In the genomic region with DNA sequence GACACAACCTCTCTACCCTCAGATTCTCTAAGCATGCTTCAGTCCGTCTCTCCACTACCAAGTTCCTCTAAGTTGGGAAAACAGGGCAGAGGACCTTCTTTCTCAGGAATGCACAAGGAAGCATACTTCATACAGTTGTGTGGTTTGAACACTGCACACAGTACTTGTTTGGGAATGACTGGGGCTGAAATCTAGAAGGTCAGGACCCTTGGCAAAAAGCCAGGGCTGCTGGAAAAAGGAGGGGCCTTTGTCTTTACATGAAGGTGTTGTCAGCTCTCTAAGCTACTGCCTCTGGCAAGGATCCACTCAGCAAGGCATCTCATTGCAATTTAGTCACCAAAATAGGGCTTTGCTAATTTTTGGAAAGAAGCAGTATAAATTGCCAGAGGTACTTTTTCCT, we compare ENCODE assay signal across 21 cellular contexts. TPM values are rescaled to one million over a fixed set of nuclear protein-coding genes. Genes with fewer than 3 reads are reported as not detected.
DNase-seq lines count a peak whose midpoint lies in the region; TF ChIP-seq lines count a peak whose summit lies in the region.
"Had no signal": no experiment of that assay in that cellular context is flagged by ENCODE, and none has a peak within 500 bp of the region (broad histone marks: within the 10 kb centered on the region; RNA-seq: fewer than 3 reads in every experiment).

No MANE protein-coding gene starts in this region.

- H3K27me3 ChIP-seq in tibial artery = no peaks in the 10 kb centered on the region
- H3K27me3 ChIP-seq: gastrocnemius medialis, right atrium auricular region had no signal

- peak; percentile 61 for DNase-seq in NCI-H82 (lab: John Stamatoyannopoulos, UW)
- DNase-seq in NCI-H82 treated with DMSO at 0.1 percent for 48 hours (lab: John Stamatoyannopoulos, UW; ENCODE audit: unreplicated experiment) = no peak
- DNase-seq in NCI-H2029 treated with DMSO at 0.1 percent for 48 hours (lab: John Stamatoyannopoulos, UW) = peak; percentile 74
- DNase-seq in chondrocyte (ENCODE audit: low spot score) = no peak
- DNase-seq in tibial artery = no peak
- no peak for DNase-seq in ACHN
- no peak for DNase-seq in D341Med (ENCODE audit: low spot score)
- no peak for DNase-seq in AG20443 (ENCODE audit: low spot score)
- DNase-seq: activated CD4-positive, alpha-beta memory T cell treated with anti-CD3 and anti-CD28 coated beads, Interleukin-2, amount 10 ng/mL, durations not matched to agents 7 days and 5 days; activated naive CD4-positive, alpha-beta T cell treated with anti-CD3 and anti-CD28 coated beads, Interleukin-2, amount 50 U/mL, for 16 hours; activated T-cell treated with anti-CD3 and anti-CD28 coated beads, Interleukin-2, amount 50 U/mL, for 24 hours; CD4-positive, CD25-positive, alpha-beta regulatory T cell; gastrocnemius medialis; KG1; left colon; NCI-H1048; SHP77 treated with DMSO at 0.1 percent for 48 hours; stimulated activated naive CD8-positive, alpha-beta T cell treated with anti-CD3 and anti-CD28 coated beads, Interleukin-15, Interleukin-2, amounts not matched to agents 100 U/mL and 50 U/mL, for 24 hours had no signal

- in situ Hi-C loops in ACHN (cut with HindIII; ENCODE audit: low pct_ligation_motif_present, low pct_unique_long_range_greater_than_20kb, low sequenced_read_pairs) = no loop called here

- no peak for TF ChIP-seq CTCF in chondrocyte (IDR thresholded peaks at IDR 0.05)
- TF ChIP-seq CTCF in tibial artery (IDR thresholded peaks at IDR 0.05) = no peak

- H3K27ac ChIP-seq in tibial artery = peak overlapping the region; percentile 18 to 52
- H3K27ac ChIP-seq: gastrocnemius medialis, right atrium auricular region had no signal

- H3K36me3 ChIP-seq in tibial artery = no peaks in the 10 kb centered on the region
- H3K36me3 ChIP-seq: gastrocnemius medialis, right atrium auricular region had no signal

- no peaks in the 10 kb centered on the region for H3K36me3 Mint-ChIP-seq in chondrocyte (ENCODE audit: low read depth)
- H3K36me3 Mint-ChIP-seq: CD4-positive, CD25-positive, alpha-beta regulatory T cell; type B pancreatic cell had no signal

- H3K9me3 ChIP-seq in tibial artery = no peaks in the 10 kb centered on the region
- H3K9me3 ChIP-seq: gastrocnemius medialis, right atrium auricular region had no signal

- no peak overlapping the region for H3K4me3 Mint-ChIP-seq in chondrocyte (ENCODE audit: unreplicated experiment)
- H3K4me3 Mint-ChIP-seq: activated CD4-positive, alpha-beta memory T cell treated with anti-CD3 and anti-CD28 coated beads, Interleukin-2, amount 10 ng/mL, durations not matched to agents 7 days and 5 days; activated T-cell treated with anti-CD3 and anti-CD28 coated beads, Interleukin-2, amount 50 U/mL, for 24 hours; CD4-positive, CD25-positive, alpha-beta regulatory T cell; T-helper 1 cell treated with Interleukin-12 subunit alpha and Interleukin-12 subunit beta and Interleukin-4 antibody, amounts not matched to agents 30 μg/mL and 1 μg/mL, for 36 hours; type B pancreatic cell had no signal

- peaks cover 0 to 31% (median 2%) of the 10 kb centered on the region in 4 donors for H3K4me1 ChIP-seq in tibial artery
- H3K4me1 ChIP-seq: gastrocnemius medialis, right atrium auricular region had no signal

- no peaks in the 10 kb centered on the region for H3K27me3 Mint-ChIP-seq in chondrocyte (ENCODE audit: low read depth)
- H3K27me3 Mint-ChIP-seq: type B pancreatic cell had no signal

- H3K27ac Mint-ChIP-seq in chondrocyte (ENCODE audit: unreplicated experiment) = peak overlapping the region; percentile 42
- H3K27ac Mint-ChIP-seq: activated CD4-positive, alpha-beta memory T cell treated with anti-CD3 and anti-CD28 coated beads, Interleukin-2, amount 10 ng/mL, durations not matched to agents 7 days and 5 days; activated T-cell treated with anti-CD3 and anti-CD28 coated beads, Interleukin-2, amount 50 U/mL, for 24 hours; CD4-positive, CD25-positive, alpha-beta regulatory T cell; T-helper 1 cell treated with Interleukin-12 subunit alpha and Interleukin-12 subunit beta and Interleukin-4 antibody, amounts not matched to agents 30 μg/mL and 1 μg/mL, for 36 hours; type B pancreatic cell had no signal

- H3K4me1 Mint-ChIP-seq in chondrocyte (ENCODE audit: low read depth) = peaks cover 36% of the 10 kb centered on the region
- H3K4me1 Mint-ChIP-seq: activated CD4-positive, alpha-beta memory T cell treated with anti-CD3 and anti-CD28 coated beads, Interleukin-2, amount 10 ng/mL, durations not matched to agents 7 days and 5 days; CD4-positive, CD25-positive, alpha-beta regulatory T cell had no signal

- intact Hi-C loops in tibial artery (cut with DNase I; ENCODE audit: low total_unique reads) = no loop called here

- H3K9me3 Mint-ChIP-seq in chondrocyte (ENCODE audit: low read depth) = no peaks in the 10 kb centered on the region
- H3K9me3 Mint-ChIP-seq: activated CD4-positive, alpha-beta memory T cell treated with anti-CD3 and anti-CD28 coated beads, Interleukin-2, amount 10 ng/mL, durations not matched to agents 7 days and 5 days; activated T-cell treated with anti-CD3 and anti-CD28 coated beads, Interleukin-2, amount 50 U/mL, for 24 hours; T-helper 1 cell treated with Interleukin-12 subunit alpha and Interleukin-12 subunit beta and Interleukin-4 antibody, amounts not matched to agents 30 μg/mL and 1 μg/mL, for 36 hours; type B pancreatic cell had no signal

- no peak overlapping the region for H3K4me3 ChIP-seq in tibial artery
- H3K4me3 ChIP-seq: gastrocnemius medialis, right atrium auricular region had no signal

RNA-seq across cellular contexts. Expression of a gene that starts 20.7 kb away (rescaled TPM):
- total RNA-seq in chondrocyte = 17.6 to 43.0 TPM (median 41.2 TPM) in 3 replicates
- total RNA-seq: activated CD4-positive, alpha-beta memory T cell treated with anti-CD3 and anti-CD28 coated beads, Interleukin-2, amount 10 ng/mL, durations not matched to agents 7 days and 5 days; CD4-positive, CD25-positive, alpha-beta regulatory T cell had no signal

Comparison
In these comparisons a context has a peak if more than half of its experiments do, and no peak if none do; other contexts are left out.
1. DNase-seq: peak in NCI-H82 (single experiment) and NCI-H2029 treated with DMSO at 0.1 percent for 48 hours (single experiment); none in NCI-H82 treated with DMSO at 0.1 percent for 48 hours (single experiment), chondrocyte (single experiment), tibial artery (0 of 2), ACHN (single experiment), D341Med (single experiment) and AG20443 (single experiment).